ENCODE assay signal across 8 cellular contexts in genomic region chr20:34522969-34523871, GRCh38. TPM values are rescaled to one million over a fixed set of nuclear protein-coding genes. Genes with fewer than 3 reads are reported as not detected.
A peak's percentile ranks its signal among the peaks of the same experiment; 100 is the strongest.
DNase-seq lines count a peak whose midpoint lies in the region; ATAC-seq and TF ChIP-seq lines count a peak whose summit lies in the region.

No MANE protein-coding gene starts in this region.

- no peak overlapping the region for H2AK5ac ChIP-seq in trophoblast cell (ENCODE audit: low read length)

- no peaks in the 10 kb centered on the region for H4K20me1 ChIP-seq in OCI-LY1 (ENCODE audit: insufficient read depth, low read length)

- peaks cover 26% of the 10 kb centered on the region for H3K36me3 Mint-ChIP-seq in activated T-helper 1 cell treated with anti-CD3 and anti-CD28 coated beads, Interleukin-12 subunit alpha, Interleukin-12 subunit beta, Interleukin-2, Interleukin-4 antibody, amounts not matched to agents 30 ng/mL and 10 ng/mL and 1 ng/mL, durations not matched to agents 14 hours and 24 hours and 36 hours (ENCODE audit: low read depth)

- no peaks in the 10 kb centered on the region for H3K79me1 ChIP-seq in trophoblast cell (ENCODE audit: low read length)

- H3K18ac ChIP-seq in trophoblast cell (ENCODE audit: low read length): peak overlapping the region; percentile 21

- no peaks in the 10 kb centered on the region for H3K9me3 ChIP-seq in OCI-LY1 (ENCODE audit: low read length)
- H3K9me3 ChIP-seq in trophoblast cell (ENCODE audit: insufficient read depth, low read depth, low read length): no peaks in the 10 kb centered on the region

- intact Hi-C loops in activated T-helper 1 cell treated with anti-CD3 and anti-CD28 coated beads, Interleukin-12 subunit alpha, Interleukin-12 subunit beta, Interleukin-2, Interleukin-4 antibody, amounts not matched to agents 30 ng/mL and 10 ng/mL and 1 ng/mL, durations not matched to agents 14 hours and 24 hours and 36 hours (cut with micrococcal nuclease): loop anchor here (1.0 kb wide), 1 partner anchor 211 kb away; no protein-coding TSS in a partner anchor

- peak overlapping the region; percentile 49 for H3K4ac ChIP-seq in trophoblast cell (ENCODE audit: low read depth, low read length)

- H3K4me1 ChIP-seq in OCI-LY1 (ENCODE audit: insufficient read depth, low read length, severe bottlenecking): peaks cover 31% of the 10 kb centered on the region
- peaks cover 8 to 17% of the 10 kb centered on the region in 2 experiments for H3K4me1 ChIP-seq in trophoblast cell (ENCODE audit: control insufficient read depth in 1 of 2, insufficient read depth in 2 of 2, low read length in 2 of 2)

- no peak overlapping the region for H3K14ac ChIP-seq in trophoblast cell (ENCODE audit: low read length)

- H2AFZ ChIP-seq in OCI-LY1 (ENCODE audit: low read length): no peak overlapping the region
- peak overlapping the region; percentile 21 for H2AFZ ChIP-seq in trophoblast cell (ENCODE audit: insufficient read depth, low read length, poor library complexity)

- H3K4me2 ChIP-seq in OCI-LY1 (ENCODE audit: low read length): peak overlapping the region; percentile 57
- no peak overlapping the region for H3K4me2 ChIP-seq in trophoblast cell (ENCODE audit: low read length)

- no peak overlapping the region for H2BK12ac ChIP-seq in trophoblast cell (ENCODE audit: low read length)

- DNase-seq in AG08395 (ENCODE audit: low spot score) (peak; percentile 49), GM20000 (ENCODE audit: low spot score) (peak; percentile 50), foreskin melanocyte (peak; percentile 51), trophoblast cell (peak; percentile 44 to 57)
- DNase-seq in activated T-helper 1 cell treated with anti-CD3 and anti-CD28 coated beads, Interleukin-12 subunit alpha, Interleukin-12 subunit beta, Interleukin-2, Interleukin-4 antibody, amounts not matched to agents 30 ng/mL and 10 ng/mL and 1 ng/mL, durations not matched to agents 14 hours and 24 hours and 36 hours (ENCODE audit: low spot score): peak; percentile 26

- H3K79me2 ChIP-seq in OCI-LY1 (ENCODE audit: insufficient read depth, low read length) (peaks cover 33% of the 10 kb centered on the region), trophoblast cell (ENCODE audit: control insufficient read depth, insufficient read depth, low read length, poor library complexity) (peaks cover 4% of the 10 kb centered on the region)

- no peak overlapping the region for H4K12ac ChIP-seq in trophoblast cell (ENCODE audit: low read depth, low read length)

- no peak for ATAC-seq in GM19463 (IDR thresholded peaks at IDR 0.05; ENCODE audit: unreplicated experiment)
- no peak for ATAC-seq in HG03571 (IDR thresholded peaks at IDR 0.05; ENCODE audit: unreplicated experiment)

- H3K27me3 ChIP-seq in OCI-LY1 (ENCODE audit: insufficient read depth, low read length) (no peaks in the 10 kb centered on the region), trophoblast cell (ENCODE audit: insufficient read depth, low read length) (no peaks in the 10 kb centered on the region)

- H3K9ac ChIP-seq in OCI-LY1 (ENCODE audit: low read length): peak overlapping the region; percentile 31; the same call in 1 of the 2 replicates
- no peak overlapping the region for H3K9ac ChIP-seq in trophoblast cell (ENCODE audit: low read length)

- no CpG with 5 or more reads among the region's 17 CpGs for WGBS in trophoblast cell (ENCODE audit: extremely low coverage, insufficient coverage, insufficient read length)

- H3F3A ChIP-seq in OCI-LY1 (ENCODE audit: insufficient read depth, low read length): no peaks in the 10 kb centered on the region

- no peak overlapping the region for H4K8ac ChIP-seq in trophoblast cell (ENCODE audit: low read depth, low read length)

- H4K91ac ChIP-seq in trophoblast cell (ENCODE audit: low read depth, low read length): no peak overlapping the region

- peaks cover 15% of the 10 kb centered on the region for H3K4me1 Mint-ChIP-seq in activated T-helper 1 cell treated with anti-CD3 and anti-CD28 coated beads, Interleukin-12 subunit alpha, Interleukin-12 subunit beta, Interleukin-2, Interleukin-4 antibody, amounts not matched to agents 30 ng/mL and 10 ng/mL and 1 ng/mL, durations not matched to agents 14 hours and 24 hours and 36 hours (ENCODE audit: low read depth)

- peaks cover 16% of the 10 kb centered on the region for H3K36me3 ChIP-seq in OCI-LY1 (ENCODE audit: insufficient read depth, low read length)
- H3K36me3 ChIP-seq in trophoblast cell (ENCODE audit: control insufficient read depth in 1 of 2, insufficient read depth in 2 of 2, low read length in 2 of 2): peaks cover 13 to 29% of the 10 kb centered on the region in 2 experiments

- H2BK5ac ChIP-seq in trophoblast cell (ENCODE audit: low read depth, low read length, poor library complexity): no peak overlapping the region

- H3K27me3 Mint-ChIP-seq in activated T-helper 1 cell treated with anti-CD3 and anti-CD28 coated beads, Interleukin-12 subunit alpha, Interleukin-12 subunit beta, Interleukin-2, Interleukin-4 antibody, amounts not matched to agents 30 ng/mL and 10 ng/mL and 1 ng/mL, durations not matched to agents 14 hours and 24 hours and 36 hours (ENCODE audit: insufficient read depth): no peaks in the 10 kb centered on the region

- H3K27ac Mint-ChIP-seq in activated T-helper 1 cell treated with anti-CD3 and anti-CD28 coated beads, Interleukin-12 subunit alpha, Interleukin-12 subunit beta, Interleukin-2, Interleukin-4 antibody, amounts not matched to agents 30 ng/mL and 10 ng/mL and 1 ng/mL, durations not matched to agents 14 hours and 24 hours and 36 hours: no peak overlapping the region

- H3K9me3 Mint-ChIP-seq in activated T-helper 1 cell treated with anti-CD3 and anti-CD28 coated beads, Interleukin-12 subunit alpha, Interleukin-12 subunit beta, Interleukin-2, Interleukin-4 antibody, amounts not matched to agents 30 ng/mL and 10 ng/mL and 1 ng/mL, durations not matched to agents 14 hours and 24 hours and 36 hours: no peaks in the 10 kb centered on the region

- H3K9me2 ChIP-seq in OCI-LY1 (ENCODE audit: low read depth, low read length): no peaks in the 10 kb centered on the region

- no peak overlapping the region for H3K23ac ChIP-seq in trophoblast cell (ENCODE audit: low read length)

- H3K4me3 ChIP-seq in OCI-LY1 (ENCODE audit: low read depth, low read length, poor library complexity, severe bottlenecking): peak overlapping the region; percentile 28
- no peak overlapping the region for H3K4me3 ChIP-seq in trophoblast cell (ENCODE audit: low read depth, low read length)

- H3K27ac ChIP-seq in OCI-LY1 (ENCODE audit: low read depth, low read length, poor library complexity, severe bottlenecking) (peak overlapping the region; percentile 9), trophoblast cell (ENCODE audit: low read depth, low read length) (no peak overlapping the region)

- TF ChIP-seq CTCF in GM20000 (IDR thresholded peaks at IDR 0.05; ENCODE audit: extremely low read depth, missing control alignments) (peak; percentile 69), OCI-LY1 (IDR thresholded peaks at IDR 0.05; ENCODE audit: low read length) (peak; percentile 81)

- H3K4me3 Mint-ChIP-seq in activated T-helper 1 cell treated with anti-CD3 and anti-CD28 coated beads, Interleukin-12 subunit alpha, Interleukin-12 subunit beta, Interleukin-2, Interleukin-4 antibody, amounts not matched to agents 30 ng/mL and 10 ng/mL and 1 ng/mL, durations not matched to agents 14 hours and 24 hours and 36 hours: no peak overlapping the region

- H2BK120ac ChIP-seq in trophoblast cell (ENCODE audit: insufficient read depth, low read length, poor library complexity): no peak overlapping the region

RNA-seq across cellular contexts. Expression of gene DYNLRB1, which starts 7.0 kb away (rescaled TPM):
- 92.0 and 104 TPM in 2 replicates for total RNA-seq in activated T-helper 1 cell treated with anti-CD3 and anti-CD28 coated beads, Interleukin-12 subunit alpha, Interleukin-12 subunit beta, Interleukin-2, Interleukin-4 antibody, amounts not matched to agents 30 ng/mL and 10 ng/mL and 1 ng/mL, durations not matched to agents 14 hours and 24 hours and 36 hours
- polyA plus RNA-seq in trophoblast cell (2013): 243 and 244 TPM in 2 replicates

RNA-seq across cellular contexts. Expression of gene MAP1LC3A, which starts 35.3 kb away (rescaled TPM):
- 6.1 and 7.3 TPM in 2 replicates for total RNA-seq in activated T-helper 1 cell treated with anti-CD3 and anti-CD28 coated beads, Interleukin-12 subunit alpha, Interleukin-12 subunit beta, Interleukin-2, Interleukin-4 antibody, amounts not matched to agents 30 ng/mL and 10 ng/mL and 1 ng/mL, durations not matched to agents 14 hours and 24 hours and 36 hours
- polyA plus RNA-seq in trophoblast cell (2013): 15.8 and 16.4 TPM in 2 replicates
